8 cellular contexts compared by ENCODE assay signal in genomic region chr14:41607966-41608663, GRCh38. TPM values are rescaled to one million over a fixed set of nuclear protein-coding genes. Genes with fewer than 3 reads are reported as not detected.
DNase-seq lines count a peak whose midpoint lies in the region; ATAC-seq and TF ChIP-seq lines count a peak whose summit lies in the region.

No MANE protein-coding gene starts in this region.

- H3K36me3 ChIP-seq in thoracic aorta: no peaks in the 10 kb centered on the region

- H3K4me3 Mint-ChIP-seq in activated CD8-positive, alpha-beta memory T cell treated with anti-CD3 and anti-CD28 coated beads, Interleukin-2, amount 10 ng/mL, durations not matched to agents 7 days and 5 days: peak overlapping the region; percentile 35
- peak overlapping the region; percentile 81 for H3K4me3 Mint-ChIP-seq in activated naive CD8-positive, alpha-beta T cell

- no peak overlapping the region for H3K27ac Mint-ChIP-seq in activated CD8-positive, alpha-beta memory T cell treated with anti-CD3 and anti-CD28 coated beads, Interleukin-2, amount 10 ng/mL, durations not matched to agents 7 days and 5 days
- no peak overlapping the region for H3K27ac Mint-ChIP-seq in activated naive CD8-positive, alpha-beta T cell

- DNase-seq in activated CD8-positive, alpha-beta memory T cell treated with anti-CD3 and anti-CD28 coated beads, Interleukin-2, amount 10 ng/mL, durations not matched to agents 7 days and 5 days: no peak
- no peak for DNase-seq in activated CD8-positive, alpha-beta memory T cell treated with anti-CD3 and anti-CD28 coated beads for 24 hours
- peak; percentile 63 for DNase-seq in islet precursor cell
- DNase-seq in thoracic aorta (ENCODE audit: low spot score): no peak
- no peak for DNase-seq in HUDEP-2 (lab: John Stamatoyannopoulos, UW; ENCODE audit: unreplicated experiment in 76 of 76)

- no peaks in the 10 kb centered on the region for H3K9me3 ChIP-seq in thoracic aorta

- peaks cover 6% of the 10 kb centered on the region for H3K27me3 ChIP-seq in thoracic aorta (replicated peaks; ENCODE audit: insufficient read depth)

- H3K27ac ChIP-seq in thoracic aorta: no peak overlapping the region

- CTCF ChIA-PET in activated CD8-positive, alpha-beta memory T cell treated with anti-CD3 and anti-CD28 coated beads, Interleukin-2, amount 10 ng/mL, durations not matched to agents 7 days and 5 days (lab: Charles Lee): no interaction called here

- H3K9me3 Mint-ChIP-seq in activated CD8-positive, alpha-beta memory T cell treated with anti-CD3 and anti-CD28 coated beads, Interleukin-2, amount 10 ng/mL, durations not matched to agents 7 days and 5 days (ENCODE audit: low read depth): no peaks in the 10 kb centered on the region
- H3K9me3 Mint-ChIP-seq in activated naive CD8-positive, alpha-beta T cell (ENCODE audit: low read depth): no peaks in the 10 kb centered on the region

- H3K36me3 Mint-ChIP-seq in activated CD8-positive, alpha-beta memory T cell treated with anti-CD3 and anti-CD28 coated beads, Interleukin-2, amount 10 ng/mL, durations not matched to agents 7 days and 5 days: peaks cover 2% of the 10 kb centered on the region
- no peaks in the 10 kb centered on the region for H3K36me3 Mint-ChIP-seq in activated naive CD8-positive, alpha-beta T cell

- H3K4me1 Mint-ChIP-seq in activated CD8-positive, alpha-beta memory T cell treated with anti-CD3 and anti-CD28 coated beads, Interleukin-2, amount 10 ng/mL, durations not matched to agents 7 days and 5 days: peaks cover 23% of the 10 kb centered on the region
- peaks cover 54% of the 10 kb centered on the region for H3K4me1 Mint-ChIP-seq in activated naive CD8-positive, alpha-beta T cell (ENCODE audit: low read depth)

- H3K4me1 ChIP-seq in thoracic aorta (ENCODE audit: control insufficient read depth in 1 of 2, low read depth in 2 of 2): peaks cover 10 to 35% of the 10 kb centered on the region in 2 donors

- no peak for TF ChIP-seq CTCF in thoracic aorta (IDR thresholded peaks at IDR 0.05)

- H3K27me3 Mint-ChIP-seq in activated CD8-positive, alpha-beta memory T cell treated with anti-CD3 and anti-CD28 coated beads, Interleukin-2, amount 10 ng/mL, durations not matched to agents 7 days and 5 days: peaks cover 78% of the 10 kb centered on the region
- peaks cover 49% of the 10 kb centered on the region for H3K27me3 Mint-ChIP-seq in activated naive CD8-positive, alpha-beta T cell

- peak overlapping the region; percentile 71 for H3K4me3 ChIP-seq in thoracic aorta

- ATAC-seq in activated CD8-positive, alpha-beta memory T cell treated with anti-CD3 and anti-CD28 coated beads, Interleukin-2, amount 10 ng/mL, durations not matched to agents 7 days and 5 days: no peak
- no peak for ATAC-seq in thoracic aorta (ENCODE audit: insufficient number of reproducible peaks, low FRiP score, low read depth)
- ATAC-seq in GM18858 (IDR thresholded peaks at IDR 0.05; ENCODE audit: unreplicated experiment): no peak
- ATAC-seq in HG03354 (IDR thresholded peaks at IDR 0.05; ENCODE audit: poor library complexity, severe bottlenecking, unreplicated experiment): no peak

RNA-seq across cellular contexts. Expression of gene LRFN5, which starts 1.4 kb away (rescaled TPM):
- not detected for total RNA-seq in activated CD8-positive, alpha-beta memory T cell treated with anti-CD3 and anti-CD28 coated beads, Interleukin-2, amount 10 ng/mL, durations not matched to agents 7 days and 5 days
- total RNA-seq in thoracic aorta: 1 to 10 TPM in 1 of 2 donors, under 1 TPM in 1; 0.41 to 4.7 TPM
